In the genomic region with DNA sequence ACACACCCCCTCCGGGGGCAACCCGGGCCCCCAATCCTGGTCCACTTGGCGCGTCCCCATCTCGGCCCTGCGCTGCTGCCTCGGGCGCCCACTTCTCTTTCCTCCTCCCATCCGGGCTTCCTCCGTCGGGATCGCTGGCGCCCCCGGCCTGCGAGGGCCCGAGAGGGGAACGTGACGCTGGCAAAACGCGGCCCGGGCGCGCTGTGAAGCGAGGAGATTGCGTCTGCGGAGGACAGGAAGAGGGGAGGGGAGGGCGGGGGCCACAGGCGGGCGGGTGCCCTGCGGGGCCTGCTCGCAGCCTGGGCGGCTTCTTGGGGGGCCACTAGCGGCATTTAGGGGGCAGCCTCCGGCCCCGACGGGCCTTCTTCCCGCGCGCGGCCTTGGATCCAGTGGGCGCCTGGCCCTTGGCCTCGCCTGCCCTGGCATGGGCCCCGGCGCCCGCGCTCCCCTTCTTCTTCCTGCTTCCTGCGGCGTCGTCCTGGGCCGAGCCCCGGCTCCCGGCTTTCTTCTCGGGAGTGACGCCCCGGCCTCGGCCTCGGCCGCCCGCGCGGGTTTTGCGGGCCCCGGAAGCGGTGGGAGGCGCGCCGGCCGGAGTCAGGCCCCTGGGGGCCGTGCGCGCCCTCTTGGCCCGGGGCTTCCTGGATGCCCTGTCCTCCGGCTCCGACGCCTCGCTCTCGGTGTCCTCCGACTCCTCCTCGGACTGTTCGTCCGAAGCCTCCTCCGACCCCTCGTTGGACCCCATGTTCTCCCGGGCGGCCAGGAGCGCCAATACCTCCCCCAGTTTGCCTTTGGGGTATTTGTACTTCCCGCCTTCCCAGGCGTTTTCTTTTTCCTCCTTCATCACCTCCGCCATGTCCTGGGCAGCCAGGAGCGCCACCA, we compare ENCODE assay signal across 1 cellular context.
TF ChIP-seq lines count a peak whose summit lies in the region.

No MANE protein-coding gene starts in this region.

TF ChIP-seq in endothelial cell of umbilical vein, 7 proteins besides CTCF, POLR2A, EP300 and RAD21:
- TF ChIP-seq JUN (IDR thresholded peaks at IDR 0.05; ENCODE audit: borderline replicate concordance, insufficient read depth, insufficient read length, low read depth) (no peak), EZH2 (IDR thresholded peaks at IDR 0.05; ENCODE audit: borderline replicate concordance, low read depth, low read length, severe bottlenecking) (peak; percentile 74)
- TF ChIP-seq, protein P1, sequence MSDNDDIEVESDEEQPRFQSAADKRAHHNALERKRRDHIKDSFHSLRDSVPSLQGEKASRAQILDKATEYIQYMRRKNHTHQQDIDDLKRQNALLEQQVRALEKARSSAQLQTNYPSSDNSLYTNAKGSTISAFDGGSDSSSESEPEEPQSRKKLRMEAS (IDR thresholded peaks at IDR 0.05; ENCODE audit: insufficient read depth, insufficient read length), result no peak
